Comparison of ENCODE assay signal across 24 cellular contexts in the genomic region with DNA sequence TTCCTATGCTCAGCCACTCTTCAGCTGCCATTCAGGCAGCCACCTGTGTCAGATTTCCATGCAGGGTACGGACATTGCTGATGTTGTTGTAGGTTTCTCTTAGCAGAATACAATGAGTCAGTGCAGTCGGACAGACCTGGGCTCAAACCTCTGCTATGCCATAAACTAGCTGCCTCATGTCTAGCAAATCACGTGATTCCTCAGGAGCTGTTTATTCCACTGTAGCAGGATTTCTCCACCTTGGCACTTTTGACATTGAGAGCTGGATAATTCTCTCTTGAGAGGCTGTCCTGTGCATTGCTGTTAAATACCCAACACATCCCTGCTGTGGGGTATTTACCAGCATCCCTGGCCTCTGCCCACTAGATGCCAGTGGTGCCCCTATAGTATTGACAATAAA.
DNase-seq lines count a peak whose midpoint lies in the region; ATAC-seq, FAIRE-seq and TF ChIP-seq lines count a peak whose summit lies in the region.
"Had no signal": no experiment of that assay in that cellular context is flagged by ENCODE, and none has a peak within 500 bp of the region (broad histone marks: within the 10 kb centered on the region; RNA-seq: fewer than 3 reads in every experiment).

No MANE protein-coding gene starts in this region.

- in situ Hi-C loops in K562 (cut with MboI), result no loop called here

- no peak for TF ChIP-seq POLR2A in K562 (conservative IDR thresholded peaks at IDR 0.05)

- DNase-seq in HTR-8/SVneo (ENCODE audit: insufficient read length, low spot score) (no peak), K562 (ENCODE audit: extremely low read depth in 1 of 4, low spot score in 3 of 4) (no peak), kidney glomerular epithelial cell (lab: John Stamatoyannopoulos, UW) (no peak)
- DNase-seq: 8988T; ACHN; AML-193; BE2C; CD4-positive, alpha-beta T cell; CD8-positive, alpha-beta memory T cell; DMS 273 treated with DMSO at 0.1 percent for 48 hours; DMS79; EL; GDM1; H7; HCEC 1CT had no signal

- ATAC-seq in K562 (no peak), HG03460 (IDR thresholded peaks at IDR 0.05; ENCODE audit: unreplicated experiment) (no peak), HG03565 (IDR thresholded peaks at IDR 0.05; ENCODE audit: unreplicated experiment) (no peak)
- ATAC-seq: A549, GM12878 had no signal

- H3K4me1 ChIP-seq in BLaER1 (peaks cover 35% of the 10 kb centered on the region), K562 (replicated peaks in 1 of 2; ENCODE audit: control insufficient read depth in 2 of 2, insufficient read depth in 2 of 2, low read length in 2 of 2) (no peaks in the 10 kb centered on the region)
- H3K4me1 ChIP-seq: A549, BE2C had no signal

- TF ChIP-seq CTCF in K562 (IDR thresholded peaks at IDR 0.05 in 2 of 3, conservative IDR thresholded peaks at IDR 0.05 in 1 of 3; ENCODE audit: insufficient read depth in 2 of 3, low read depth in 1 of 3, low read length in 3 of 3), result no peak

- H3K9ac ChIP-seq in BLaER1, result no peak overlapping the region
- no peak overlapping the region for H3K9ac ChIP-seq in K562 (ENCODE audit: insufficient read depth in 1 of 2, low read depth in 2 of 2, low read length in 2 of 2)
- H3K9ac ChIP-seq: GM23248 had no signal

- H4K20me1 ChIP-seq in BLaER1, result no peaks in the 10 kb centered on the region
- H4K20me1 ChIP-seq in K562 (replicated peaks; ENCODE audit: control insufficient read depth, insufficient read depth, low read length), result no peaks in the 10 kb centered on the region

- intact Hi-C loops in K562 (cut with micrococcal nuclease), result no loop called here

- TF ChIP-seq RAD21 in K562 (CRISPR knock-in tag; conservative IDR thresholded peaks at IDR 0.05 in 1 of 2, IDR thresholded peaks at IDR 0.05 in 1 of 2), result no peak

- WGBS in K562 (ENCODE audit: insufficient coverage, low coverage, missing lambda C conversion rate), result 0% methylated on average over 3 of the region's 3 CpGs

- no peaks in the 10 kb centered on the region for H3K36me3 ChIP-seq in BLaER1
- H3K36me3 ChIP-seq in K562 (ENCODE audit: control insufficient read depth, insufficient read depth, low read length), result no peaks in the 10 kb centered on the region
- H3K36me3 ChIP-seq: BE2C had no signal

- no peaks in the 10 kb centered on the region for H3K79me2 ChIP-seq in K562 (ENCODE audit: control insufficient read depth, insufficient read depth, low read length)

- peak; percentile 63 for FAIRE-seq in HTR-8/SVneo (lab: Jason Lieb, UNC)
- FAIRE-seq in K562 (lab: Jason Lieb, UNC), result no peak
- FAIRE-seq: A549, D721Med, GM12878, GM19239, H1 had no signal

- H3K4me2 ChIP-seq in BLaER1 (peak overlapping the region; percentile 24), K562 (ENCODE audit: insufficient read depth, low read length) (no peak overlapping the region)

- H3K4me3 ChIP-seq in BLaER1 (no peak overlapping the region), K562 (no peak overlapping the region)
- H3K4me3 ChIP-seq: A549, GM12878 had no signal

- H3K27me3 ChIP-seq in BLaER1 (no peaks in the 10 kb centered on the region), K562 (ENCODE audit: control insufficient read depth in 2 of 2, insufficient read depth in 2 of 2, low read length in 2 of 2) (no peaks in the 10 kb centered on the region)
- H3K27me3 ChIP-seq: BE2C had no signal

- H3K27ac ChIP-seq in BLaER1 (no peak overlapping the region), K562 (ENCODE audit: extremely low read depth, low read depth, low read length) (no peak overlapping the region)
- H3K27ac ChIP-seq: A549, GM23248 had no signal

- H3K9me3 ChIP-seq in BLaER1 (peaks cover 36% of the 10 kb centered on the region), K562 (replicated peaks; ENCODE audit: control insufficient read depth, insufficient read depth, low read depth, low read length) (no peaks in the 10 kb centered on the region)
- H3K9me3 ChIP-seq: A549, BE2C had no signal

- CTCF ChIA-PET in K562 (lab: Yijun Ruan, JAX; ENCODE audit: low intra/inter-chr PET ratio), result no interaction called here

- no peak overlapping the region for H2AFZ ChIP-seq in K562 (ENCODE audit: low read depth, low read length)
- H2AFZ ChIP-seq: GM23248 had no signal

- BruUV-seq in K562 (replicated peaks; lab: Mats Ljungman, UMichigan), result no TSS peak

- TF ChIP-seq EP300 in K562 (IDR thresholded peaks at IDR 0.05; ENCODE audit: low read length), result no peak

- H3K9me1 ChIP-seq in K562 (ENCODE audit: control insufficient read depth, insufficient read depth, low read length), result no peaks in the 10 kb centered on the region

- POLR2A ChIA-PET in K562 (lab: Yijun Ruan, JAX), result interaction anchor here (0.8 kb wide), 1 partner anchor 21 kb away, joined by 3 read pairs; no protein-coding TSS in a partner anchor

TF ChIP-seq in K562, 482 proteins besides CTCF, POLR2A, EP300 and RAD21:
- TF ChIP-seq, protein P1, sequence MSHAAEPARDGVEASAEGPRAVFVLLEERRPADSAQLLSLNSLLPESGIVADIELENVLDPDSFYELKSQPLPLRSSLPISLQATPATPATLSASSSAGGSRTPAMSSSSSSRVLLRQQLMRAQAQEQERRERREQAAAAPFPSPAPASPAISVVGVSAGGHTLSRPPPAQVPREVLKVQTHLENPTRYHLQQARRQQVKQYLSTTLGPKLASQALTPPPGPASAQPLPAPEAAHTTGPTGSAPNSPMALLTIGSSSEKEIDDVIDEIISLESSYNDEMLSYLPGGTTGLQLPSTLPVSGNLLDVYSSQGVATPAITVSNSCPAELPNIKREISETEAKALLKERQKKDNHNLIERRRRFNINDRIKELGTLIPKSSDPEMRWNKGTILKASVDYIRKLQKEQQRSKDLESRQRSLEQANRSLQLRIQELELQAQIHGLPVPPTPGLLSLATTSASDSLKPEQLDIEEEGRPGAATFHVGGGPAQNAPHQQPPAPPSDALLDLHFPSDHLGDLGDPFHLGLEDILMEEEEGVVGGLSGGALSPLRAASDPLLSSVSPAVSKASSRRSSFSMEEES (CRISPR knock-in tag; IDR thresholded peaks at IDR 0.05), result peak; percentile 70
- TF ChIP-seq FOXK2 (conservative IDR thresholded peaks at IDR 0.05 in 1 of 2, IDR thresholded peaks at IDR 0.05 in 1 of 2; ENCODE audit: low read depth in 2 of 2), result no peak
